Comparison of ENCODE assay signal across 8 cellular contexts in genomic region chr5:124736111-124736813, GRCh38. TPM values are rescaled to one million over a fixed set of nuclear protein-coding genes. Genes with fewer than 3 reads are reported as not detected.
DNase-seq lines count a peak whose midpoint lies in the region; ATAC-seq, FAIRE-seq and TF ChIP-seq lines count a peak whose summit lies in the region.

No MANE protein-coding gene starts in this region.

- ATAC-seq in sciatic nerve (peak; percentile 69), HG03342 (IDR thresholded peaks at IDR 0.05; ENCODE audit: unreplicated experiment) (no peak), GM21526 (IDR thresholded peaks at IDR 0.05; ENCODE audit: low FRiP score, unreplicated experiment) (no peak)

- no peak for FAIRE-seq in HTR-8/SVneo (lab: Jason Lieb, UNC)

- peaks cover 24% of the 10 kb centered on the region for H3K4me1 ChIP-seq in SJCRH30

- DNase-seq in Daoy (ENCODE audit: low read depth): peak; percentile 82
- peak; percentile 22 to 77 for DNase-seq in SJCRH30
- peak; percentile 99 for DNase-seq in fibroblast of peridontal ligament (ENCODE audit: extremely low read depth)
- no peak for DNase-seq in sciatic nerve (ENCODE audit: low spot score)
- no peak for DNase-seq in erythroblast (lab: John Stamatoyannopoulos, UW)
- DNase-seq in HTR-8/SVneo (ENCODE audit: insufficient read length, low spot score): no peak

- TF ChIP-seq POLR2A in erythroblast (IDR thresholded peaks at IDR 0.05; ENCODE audit: low read length): no peak

- peak overlapping the region; percentile 60 for H3K27ac ChIP-seq in SJCRH30

- H3K27me3 ChIP-seq in SJCRH30: no peaks in the 10 kb centered on the region

- H3K4me3 ChIP-seq in SJCRH30: peak overlapping the region; percentile 22

- no peaks in the 10 kb centered on the region for H3K36me3 ChIP-seq in SJCRH30

- no peaks in the 10 kb centered on the region for H3K9me3 ChIP-seq in SJCRH30 (replicated peaks)

- intact Hi-C loops in sciatic nerve (cut with DNase I): no loop called here

RNA-seq across cellular contexts. Expression of gene ZNF608, which starts 10.2 kb away (rescaled TPM):
- 19.1 and 21.7 TPM in 2 replicates for total RNA-seq in Daoy (2014; rRNA removed; shearing (Covaris generic))
- 10.9 and 12.6 TPM in 2 replicates for total RNA-seq in SJCRH30 (2014; rRNA removed; shearing (Covaris generic))
- total RNA-seq in sciatic nerve: 32.9 TPM

Comparison
In these comparisons a context has a peak if more than half of its experiments do, and no peak if none do; other contexts are left out.
1. DNase-seq: peak in Daoy (single experiment), SJCRH30 (2 of 2) and fibroblast of peridontal ligament (single experiment); none in sciatic nerve (single experiment), erythroblast (0 of 2) and HTR-8/SVneo (single experiment).